In the genomic region with DNA sequence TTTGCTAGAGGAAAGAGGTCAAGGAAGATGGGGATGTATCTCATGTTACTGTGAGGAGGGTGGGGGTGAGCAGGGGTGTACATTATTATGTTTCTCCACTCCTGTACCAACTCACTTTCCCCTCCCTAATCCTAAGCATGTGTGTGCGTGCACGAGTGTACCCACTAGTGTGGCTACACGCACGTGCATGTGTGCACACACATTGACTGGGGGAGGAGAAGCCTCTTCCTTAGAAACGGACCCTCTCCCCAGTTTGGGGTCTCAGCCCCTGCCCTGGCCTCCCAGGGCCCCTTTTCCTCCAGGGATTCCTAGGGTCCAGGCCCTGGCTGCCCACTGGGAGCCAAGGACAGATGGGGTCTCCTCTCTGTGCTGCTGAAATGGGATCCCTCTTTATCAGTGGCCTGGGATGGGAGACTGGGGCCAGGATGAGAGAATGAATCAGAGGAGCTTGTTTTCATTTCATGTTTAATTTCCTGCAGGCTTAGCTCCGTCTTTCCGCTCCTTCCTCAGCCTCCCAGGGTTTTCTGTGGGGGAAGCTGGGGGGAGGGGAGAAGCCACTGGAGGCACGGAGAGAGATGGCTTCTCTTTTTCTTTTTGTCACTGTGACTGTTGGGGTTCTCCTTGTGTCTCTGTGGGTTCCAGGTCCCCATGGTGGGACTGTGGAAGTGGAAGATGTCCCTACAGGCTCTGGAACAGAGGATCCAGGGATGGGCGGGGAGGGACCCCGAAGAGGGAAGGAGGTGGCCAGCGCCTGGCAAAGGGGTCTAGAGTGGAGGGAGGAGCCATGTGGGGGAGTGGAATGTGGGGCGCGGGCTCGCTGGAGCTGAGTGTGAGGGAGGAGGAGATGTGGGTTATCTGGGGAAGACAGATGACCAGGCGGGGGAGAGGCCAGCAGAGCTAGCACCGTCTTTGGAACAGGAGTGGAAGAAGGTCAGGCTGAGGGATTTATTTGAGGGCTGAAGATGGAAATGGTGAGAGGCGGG, we compare ENCODE assay signal across 12 cellular contexts. TPM values are rescaled to one million over a fixed set of nuclear protein-coding genes. Genes with fewer than 3 reads are reported as not detected.
DNase-seq lines count a peak whose midpoint lies in the region; ATAC-seq and TF ChIP-seq lines count a peak whose summit lies in the region.
"Had no signal": no experiment of that assay in that cellular context is flagged by ENCODE, and none has a peak within 500 bp of the region (broad histone marks: within the 10 kb centered on the region; RNA-seq: fewer than 3 reads in every experiment).

No MANE protein-coding gene starts in this region.

- in situ Hi-C loops in astrocyte of the spinal cord (cut with HindIII; ENCODE audit: low sequenced_read_pairs), result no loop called here

- H3K9me3 Mint-ChIP-seq in CD4-positive, alpha-beta T cell, result no peaks in the 10 kb centered on the region
- H3K9me3 Mint-ChIP-seq in activated naive CD4-positive, alpha-beta T cell treated with anti-CD3 and anti-CD28 coated beads, Interleukin-2, amount 10 ng/mL, durations not matched to agents 7 days and 5 days, result no peaks in the 10 kb centered on the region

- no peaks in the 10 kb centered on the region for H3K27me3 Mint-ChIP-seq in CD4-positive, alpha-beta T cell
- no peaks in the 10 kb centered on the region for H3K27me3 Mint-ChIP-seq in activated naive CD4-positive, alpha-beta T cell treated with anti-CD3 and anti-CD28 coated beads, Interleukin-2, amount 10 ng/mL, durations not matched to agents 7 days and 5 days

- no peaks in the 10 kb centered on the region for H3K4me1 ChIP-seq in tibial artery

- H3K4me3 ChIP-seq in astrocyte of the spinal cord (ENCODE audit: low read depth, low read length), result no peak overlapping the region
- H3K4me3 ChIP-seq in tibial artery, result no peak overlapping the region
- H3K4me3 ChIP-seq: cardiac muscle cell had no signal

- POLR2A ChIA-PET in CD4-positive, alpha-beta T cell (lab: Charles Lee), result no interaction called here

- H3K27ac ChIP-seq in tibial artery, result no peak overlapping the region
- H3K27ac ChIP-seq in CD4-positive, alpha-beta T cell (ENCODE audit: low read depth, low read length), result no peak overlapping the region
- H3K27ac ChIP-seq: cardiac muscle cell, epithelial cell of prostate had no signal

- no peak for ATAC-seq in CD4-positive, alpha-beta T cell (ENCODE audit: poor library complexity)
- ATAC-seq in HG03039 (IDR thresholded peaks at IDR 0.05; ENCODE audit: unreplicated experiment), result no peak
- ATAC-seq: activated CD4-positive, alpha-beta T cell treated with anti-CD3 and anti-CD28 coated beads for 36 hours had no signal

- DNase-seq in HS-27A (ENCODE audit: low read depth) (peak; percentile 30), astrocyte of the spinal cord (ENCODE audit: low read depth, low spot score) (peak; percentile 58), hepatic stellate cell (ENCODE audit: low spot score) (peak; percentile 81), tibial artery (peak; percentile 11 to 42)
- no peak for DNase-seq in CD4-positive, alpha-beta T cell
- DNase-seq in activated naive CD4-positive, alpha-beta T cell treated with anti-CD3 and anti-CD28 coated beads, Interleukin-2, amount 10 ng/mL, durations not matched to agents 7 days and 5 days, result no peak
- DNase-seq: activated CD4-positive, alpha-beta T cell treated with anti-CD3 and anti-CD28 coated beads for 36 hours; NCI-H2081 treated with DMSO at 0.1 percent for 48 hours had no signal

- no peak overlapping the region for H3K27ac Mint-ChIP-seq in CD4-positive, alpha-beta T cell
- H3K27ac Mint-ChIP-seq in activated naive CD4-positive, alpha-beta T cell treated with anti-CD3 and anti-CD28 coated beads, Interleukin-2, amount 10 ng/mL, durations not matched to agents 7 days and 5 days, result no peak overlapping the region
- H3K27ac Mint-ChIP-seq: activated CD4-positive, alpha-beta T cell treated with anti-CD3 and anti-CD28 coated beads for 36 hours had no signal

- peaks cover 0 to 3% of the 10 kb centered on the region in 2 donors for H3K27me3 ChIP-seq in tibial artery
- H3K27me3 ChIP-seq in CD4-positive, alpha-beta T cell (ENCODE audit: control insufficient read depth, insufficient read depth, low read length), result no peaks in the 10 kb centered on the region
- H3K27me3 ChIP-seq: cardiac muscle cell had no signal

- TF ChIP-seq CTCF in astrocyte of the spinal cord (IDR thresholded peaks at IDR 0.05; ENCODE audit: low read depth, low read length), result no peak
- TF ChIP-seq CTCF in tibial artery (IDR thresholded peaks at IDR 0.05), result no peak
- no peak for TF ChIP-seq CTCF in CD4-positive, alpha-beta T cell (IDR thresholded peaks at IDR 0.05)

- H3K4me3 Mint-ChIP-seq in CD4-positive, alpha-beta T cell, result no peak overlapping the region
- no peak overlapping the region for H3K4me3 Mint-ChIP-seq in activated naive CD4-positive, alpha-beta T cell treated with anti-CD3 and anti-CD28 coated beads, Interleukin-2, amount 10 ng/mL, durations not matched to agents 7 days and 5 days
- H3K4me3 Mint-ChIP-seq: activated CD4-positive, alpha-beta T cell treated with anti-CD3 and anti-CD28 coated beads for 36 hours had no signal

- intact Hi-C loops in tibial artery (cut with DNase I; ENCODE audit: low total_unique reads), result no loop called here
- intact Hi-C loops in CD4-positive, alpha-beta T cell (cut with DNase I, micrococcal nuclease), result no loop called here

- H3K9me3 ChIP-seq in tibial artery, result no peaks in the 10 kb centered on the region
- H3K9me3 ChIP-seq in CD4-positive, alpha-beta T cell (ENCODE audit: control insufficient read depth, low read length), result no peaks in the 10 kb centered on the region

- no peaks in the 10 kb centered on the region for H3K36me3 ChIP-seq in tibial artery
- H3K36me3 ChIP-seq: cardiac muscle cell had no signal

- H3K4me1 Mint-ChIP-seq in CD4-positive, alpha-beta T cell (ENCODE audit: low read depth), result no peaks in the 10 kb centered on the region
- no peaks in the 10 kb centered on the region for H3K4me1 Mint-ChIP-seq in activated naive CD4-positive, alpha-beta T cell treated with anti-CD3 and anti-CD28 coated beads, Interleukin-2, amount 10 ng/mL, durations not matched to agents 7 days and 5 days
- H3K4me1 Mint-ChIP-seq: activated CD4-positive, alpha-beta T cell treated with anti-CD3 and anti-CD28 coated beads for 36 hours had no signal

- CTCF ChIA-PET in CD4-positive, alpha-beta T cell (lab: Charles Lee), result no interaction called here
- CTCF ChIA-PET in activated naive CD4-positive, alpha-beta T cell treated with anti-CD3 and anti-CD28 coated beads, Interleukin-2, amount 10 ng/mL, durations not matched to agents 7 days and 5 days (lab: Charles Lee), result interaction anchor here (1.5 kb wide), 1 partner anchor 16 kb away, joined by 3 read pairs; no protein-coding TSS in a partner anchor

- H3K36me3 Mint-ChIP-seq in CD4-positive, alpha-beta T cell (ENCODE audit: low read depth), result no peaks in the 10 kb centered on the region
- no peaks in the 10 kb centered on the region for H3K36me3 Mint-ChIP-seq in activated naive CD4-positive, alpha-beta T cell treated with anti-CD3 and anti-CD28 coated beads, Interleukin-2, amount 10 ng/mL, durations not matched to agents 7 days and 5 days

RNA-seq across cellular contexts. Expression of gene ALX4, which starts 40.3 kb away (rescaled TPM):
- not detected for total RNA-seq in CD4-positive, alpha-beta T cell
- total RNA-seq: activated CD4-positive, alpha-beta T cell treated with anti-CD3 and anti-CD28 coated beads for 36 hours; LHCN-M2 had no signal

Comparison
In these comparisons a context has a peak if more than half of its experiments do, and no peak if none do; other contexts are left out.
1. DNase-seq: peak in HS-27A (single experiment), astrocyte of the spinal cord (single experiment), hepatic stellate cell (single experiment) and tibial artery (2 of 2); none in CD4-positive, alpha-beta T cell (0 of 10) and activated naive CD4-positive, alpha-beta T cell treated with anti-CD3 and anti-CD28 coated beads, Interleukin-2, amount 10 ng/mL, durations not matched to agents 7 days and 5 days (single experiment).